14 cellular contexts compared by ENCODE assay signal in the genomic region with DNA sequence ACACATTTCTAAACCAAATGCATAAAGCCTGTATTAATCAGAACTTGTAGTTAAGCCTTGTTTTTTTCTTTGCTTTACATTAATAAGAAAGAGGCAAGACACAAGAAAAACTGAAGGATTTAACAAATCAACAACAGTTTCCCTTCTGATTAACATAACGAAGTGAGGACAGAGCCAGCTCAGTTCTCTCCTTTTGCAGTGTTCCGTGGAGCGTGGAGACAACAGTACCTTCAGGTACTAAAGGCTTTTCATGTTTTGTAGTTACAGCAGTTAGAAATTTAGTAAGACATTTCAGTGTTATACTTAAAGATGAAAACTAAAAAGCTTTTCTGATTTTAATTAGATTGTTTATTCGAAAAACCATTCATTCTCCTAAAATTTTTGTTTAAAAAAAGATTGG.
DNase-seq lines count a peak whose midpoint lies in the region; ATAC-seq and FAIRE-seq lines count a peak whose summit lies in the region.
"Had no signal": no experiment of that assay in that cellular context is flagged by ENCODE, and none has a peak within 500 bp of the region (broad histone marks: within the 10 kb centered on the region; RNA-seq: fewer than 3 reads in every experiment).

No MANE protein-coding gene starts in this region.

- ATAC-seq in GM19023 (IDR thresholded peaks at IDR 0.05; ENCODE audit: unreplicated experiment), result no peak
- ATAC-seq: HepG2 had no signal

- peak; percentile 46 for FAIRE-seq in A204.1 (lab: Jason Lieb, UNC)
- FAIRE-seq: HepG2, HTR-8/SVneo had no signal

- DNase-seq in cerebellar cortex (ENCODE audit: low spot score), result peak; percentile 54
- peak; percentile 41 for DNase-seq in left kidney (ENCODE audit: low read depth, low spot score)
- peak; percentile 78 for DNase-seq in superior temporal gyrus (ENCODE audit: extremely low spot score)
- DNase-seq in islet precursor cell, result no peak
- DNase-seq in KG1 (lab: John Stamatoyannopoulos, UW), result no peak
- DNase-seq in activated CD8-positive, alpha-beta memory T cell treated with anti-CD3 and anti-CD28 coated beads, Interleukin-2, amount 50 U/mL, for 48 hours, result no peak
- DNase-seq: AML-193; Caco-2; CD8-positive, alpha-beta memory T cell; GOT3 had no signal

Comparison
In these comparisons a context has a peak if more than half of its experiments do, and no peak if none do; other contexts are left out.
1. DNase-seq: peak in cerebellar cortex (single experiment), left kidney (single experiment) and superior temporal gyrus (single experiment); none in islet precursor cell (single experiment), KG1 (single experiment) and activated CD8-positive, alpha-beta memory T cell treated with anti-CD3 and anti-CD28 coated beads, Interleukin-2, amount 50 U/mL, for 48 hours (single experiment).